Comparison of ENCODE assay signal across 30 cellular contexts in the genomic region with DNA sequence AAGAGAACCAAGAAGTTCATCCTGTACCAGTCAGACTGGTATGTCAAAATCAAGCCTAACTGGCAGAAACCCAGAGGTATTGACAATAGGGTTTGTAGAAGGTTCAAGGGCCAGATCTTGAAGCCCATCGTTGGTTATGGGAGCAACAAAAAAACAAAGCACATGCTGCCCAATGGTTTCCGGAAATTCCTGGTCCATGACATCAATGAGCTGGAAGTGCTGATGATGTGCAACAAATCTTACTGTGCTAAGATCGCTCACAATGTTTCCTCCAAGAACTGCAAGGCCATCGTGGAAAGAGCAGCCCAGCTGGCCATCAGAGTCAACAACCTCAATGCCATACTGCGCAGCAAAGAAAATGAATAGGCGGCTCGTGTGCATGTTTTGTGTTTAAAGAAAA.
A peak's percentile ranks its signal among the peaks of the same experiment; 100 is the strongest.
DNase-seq lines count a peak whose midpoint lies in the region; ATAC-seq and TF ChIP-seq lines count a peak whose summit lies in the region.
"Had no signal": no experiment of that assay in that cellular context is flagged by ENCODE, and none has a peak within 500 bp of the region (broad histone marks: within the 10 kb centered on the region; RNA-seq: fewer than 3 reads in every experiment).

No MANE protein-coding gene starts in this region.

- peak overlapping the region in 1 of 2 experiments; percentile 21; a peak in 1 of 4 replicates for H4K8ac ChIP-seq in IMR-90 (ENCODE audit: low read depth in 2 of 2, low read length in 2 of 2)

- H2AK9ac ChIP-seq in IMR-90 (replicated peaks; ENCODE audit: low read depth, low read length, poor library complexity) = no peak overlapping the region

- no peak overlapping the region for H4K5ac ChIP-seq in IMR-90 (ENCODE audit: low read depth, low read length)

- no peak overlapping the region for H3K56ac ChIP-seq in IMR-90 (ENCODE audit: extremely low read depth, insufficient read depth, low read length)

- peak overlapping the region; percentile 47; the same call in 1 of the 2 replicates for H3K4ac ChIP-seq in IMR-90 (ENCODE audit: low read depth, low read length)

- no peak for TF ChIP-seq RAD21 in IMR-90 (IDR thresholded peaks at IDR 0.05; ENCODE audit: low read length)

- POLR2A ChIA-PET in IMR-90 (lab: Charles Lee; ENCODE audit: unreplicated experiment) = no interaction called here

- no peaks in the 10 kb centered on the region for H4K20me1 ChIP-seq in IMR-90 (ENCODE audit: insufficient read depth, low read length)

- H2BK20ac ChIP-seq in IMR-90 (ENCODE audit: low read depth, low read length) = peak overlapping the region; percentile 49

- H3K4me1 ChIP-seq in IMR-90 (ENCODE audit: control insufficient read depth, insufficient read depth, low read length) (peaks cover 3% of the 10 kb centered on the region; the same call in 1 of the 2 replicates), foreskin keratinocyte (peaks cover 22% of the 10 kb centered on the region)
- H3K4me1 ChIP-seq: BE2C, heart left ventricle, spleen had no signal

- TF ChIP-seq CTCF in IMR-90 (conservative IDR thresholded peaks at IDR 0.05; ENCODE audit: low read depth, low read length) (no peak), foreskin keratinocyte (conservative IDR thresholded peaks at IDR 0.05) (no peak)

- in situ Hi-C loops in IMR-90 (cut with MboI; ENCODE audit: low sequenced_read_pairs) = no loop called here

- H3K27ac Mint-ChIP-seq in activated CD8-positive, alpha-beta memory T cell treated with anti-CD3 and anti-CD28 coated beads, Interleukin-2, amount 10 ng/mL, durations not matched to agents 7 days and 5 days = no peak overlapping the region
- H3K27ac Mint-ChIP-seq: activated naive CD4-positive, alpha-beta T cell treated with anti-CD3 and anti-CD28 coated beads, Interleukin-2, amount 10 ng/mL, durations not matched to agents 7 days and 5 days; activated T-cell treated with anti-CD3 and anti-CD28 coated beads, Interleukin-2, amount 50 U/mL, for 72 hours; naive B cell; T-cell had no signal

- no peaks in the 10 kb centered on the region for H3K9me1 ChIP-seq in IMR-90 (ENCODE audit: insufficient read depth, low read length)

- peaks cover 5% of the 10 kb centered on the region for H3K27me3 ChIP-seq in IMR-90 (ENCODE audit: control insufficient read depth, insufficient read depth, low read length)
- H3K27me3 ChIP-seq in foreskin keratinocyte = no peaks in the 10 kb centered on the region
- H3K27me3 ChIP-seq: BE2C, spleen had no signal

- H3K27me3 Mint-ChIP-seq in activated CD8-positive, alpha-beta memory T cell treated with anti-CD3 and anti-CD28 coated beads, Interleukin-2, amount 10 ng/mL, durations not matched to agents 7 days and 5 days = peaks cover 4% of the 10 kb centered on the region
- H3K27me3 Mint-ChIP-seq: activated naive CD4-positive, alpha-beta T cell treated with anti-CD3 and anti-CD28 coated beads, Interleukin-2, amount 10 ng/mL, durations not matched to agents 7 days and 5 days had no signal

- H3K4me3 Mint-ChIP-seq in activated CD8-positive, alpha-beta memory T cell treated with anti-CD3 and anti-CD28 coated beads, Interleukin-2, amount 10 ng/mL, durations not matched to agents 7 days and 5 days = no peak overlapping the region
- H3K4me3 Mint-ChIP-seq: activated naive CD4-positive, alpha-beta T cell treated with anti-CD3 and anti-CD28 coated beads, Interleukin-2, amount 10 ng/mL, durations not matched to agents 7 days and 5 days; activated T-cell treated with anti-CD3 and anti-CD28 coated beads, Interleukin-2, amount 50 U/mL, for 72 hours; naive B cell; T-cell had no signal

- H3K27ac ChIP-seq in IMR-90 (ENCODE audit: insufficient read depth, low read length) (no peak overlapping the region), foreskin keratinocyte (peak overlapping the region; percentile 98)
- H3K27ac ChIP-seq: 22Rv1, heart left ventricle, spleen, thoracic aorta had no signal

- no peak overlapping the region for H3K9ac ChIP-seq in IMR-90 (ENCODE audit: low read depth, low read length)

- 0 out of 2 replicates have a peak overlapping the region, but pooled peaks have one; percentile 48 for H3K14ac ChIP-seq in IMR-90 (replicated peaks; ENCODE audit: low read depth, low read length)

- DNase-seq in A172 (ENCODE audit: low spot score) (peak; percentile 62), IMR-90 (peak; percentile 49), astrocyte of the hippocampus (ENCODE audit: low read depth, low spot score) (peak; percentile 34), foreskin keratinocyte (no peak)
- DNase-seq in activated CD8-positive, alpha-beta memory T cell treated with anti-CD3 and anti-CD28 coated beads, Interleukin-2, amount 50 U/mL, for 48 hours = no peak
- no peak for DNase-seq in activated effector memory CD4-positive, alpha-beta T cell treated with anti-CD3 and anti-CD28 coated beads, Interleukin-2, amount 50 U/mL, for 16 hours
- no peak for DNase-seq in activated CD8-positive, alpha-beta memory T cell treated with anti-CD3 and anti-CD28 coated beads, Interleukin-2, amount 10 ng/mL, durations not matched to agents 7 days and 5 days
- DNase-seq: activated naive CD4-positive, alpha-beta T cell treated with anti-CD3 and anti-CD28 coated beads, Interleukin-2, amount 10 ng/mL, durations not matched to agents 7 days and 5 days; activated T-cell treated with anti-CD3 and anti-CD28 coated beads, Interleukin-2, amount 50 U/mL, for 72 hours; anterior cingulate cortex; BE2C; DMS79; effector CD4-positive, alpha-beta T cell; heart left ventricle; left colon; mesendoderm; MV-4-11; naive B cell; NCI-H1694 treated with DMSO at 0.1 percent for 48 hours; occipital lobe; retina; SHP77; spleen; stimulated activated CD4-positive, alpha-beta T cell treated with anti-CD3 and anti-CD28 coated beads, Interleukin-4, amount 100 ng/mL, for 1 hour; stimulated activated naive CD4-positive, alpha-beta T cell; T-cell had no signal

- CTCF ChIA-PET in IMR-90 (lab: Yijun Ruan, JAX) = no interaction called here
- CTCF ChIA-PET in activated CD8-positive, alpha-beta memory T cell treated with anti-CD3 and anti-CD28 coated beads, Interleukin-2, amount 10 ng/mL, durations not matched to agents 7 days and 5 days (lab: Charles Lee) = no interaction called here

- H3K36me3 Mint-ChIP-seq in activated CD8-positive, alpha-beta memory T cell treated with anti-CD3 and anti-CD28 coated beads, Interleukin-2, amount 10 ng/mL, durations not matched to agents 7 days and 5 days = no peaks in the 10 kb centered on the region
- H3K36me3 Mint-ChIP-seq: activated naive CD4-positive, alpha-beta T cell treated with anti-CD3 and anti-CD28 coated beads, Interleukin-2, amount 10 ng/mL, durations not matched to agents 7 days and 5 days; naive B cell; T-cell had no signal

- no peak for ATAC-seq in IMR-90 (ENCODE audit: low read depth)
- ATAC-seq in foreskin keratinocyte = no peak
- no peak for ATAC-seq in GM21723 (IDR thresholded peaks at IDR 0.05; ENCODE audit: unreplicated experiment)
- ATAC-seq in activated CD8-positive, alpha-beta memory T cell treated with anti-CD3 and anti-CD28 coated beads, Interleukin-2, amount 10 ng/mL, durations not matched to agents 7 days and 5 days = no peak
- ATAC-seq: activated T-cell treated with anti-CD3 and anti-CD28 coated beads, Interleukin-2, amount 50 U/mL, for 72 hours; esophagus mucosa; heart left ventricle; left colon; T-cell had no signal

- dilution Hi-C loops in IMR-90 (cut with HindIII; ENCODE audit: low sequenced_read_pairs, unreplicated experiment) = no loop called here

- H3K4me1 Mint-ChIP-seq in activated CD8-positive, alpha-beta memory T cell treated with anti-CD3 and anti-CD28 coated beads, Interleukin-2, amount 10 ng/mL, durations not matched to agents 7 days and 5 days = no peaks in the 10 kb centered on the region
- H3K4me1 Mint-ChIP-seq: activated naive CD4-positive, alpha-beta T cell treated with anti-CD3 and anti-CD28 coated beads, Interleukin-2, amount 10 ng/mL, durations not matched to agents 7 days and 5 days; naive B cell; T-cell had no signal

- no peak overlapping the region for H3K18ac ChIP-seq in IMR-90 (ENCODE audit: low read depth, low read length)

- H3K9me3 Mint-ChIP-seq in activated CD8-positive, alpha-beta memory T cell treated with anti-CD3 and anti-CD28 coated beads, Interleukin-2, amount 10 ng/mL, durations not matched to agents 7 days and 5 days (ENCODE audit: low read depth) = no peaks in the 10 kb centered on the region
- H3K9me3 Mint-ChIP-seq: activated naive CD4-positive, alpha-beta T cell treated with anti-CD3 and anti-CD28 coated beads, Interleukin-2, amount 10 ng/mL, durations not matched to agents 7 days and 5 days; activated T-cell treated with anti-CD3 and anti-CD28 coated beads, Interleukin-2, amount 50 U/mL, for 72 hours; T-cell had no signal

- H3K4me2 ChIP-seq in IMR-90 (ENCODE audit: low read depth, low read length) = no peak overlapping the region

- no peak overlapping the region for H2BK5ac ChIP-seq in IMR-90 (ENCODE audit: low read depth, low read length, poor library complexity, severe bottlenecking)

- no peaks in the 10 kb centered on the region for H3K9me3 ChIP-seq in IMR-90 (ENCODE audit: control insufficient read depth, insufficient read depth, low read length)
- H3K9me3 ChIP-seq: BE2C, thoracic aorta had no signal

- WGBS in IMR-90 (ENCODE audit: extremely low coverage in 2 of 2, insufficient read length in 1 of 2), 2 experiments = no CpG with 5 or more reads among the region's 7 CpGs

- no peak for TF ChIP-seq POLR2A in IMR-90 (IDR thresholded peaks at IDR 0.05; ENCODE audit: low read depth, low read length)

- no peaks in the 10 kb centered on the region for H3K79me1 ChIP-seq in IMR-90 (ENCODE audit: low read depth in 1 of 2, low read length in 2 of 2)

- peak overlapping the region; percentile 35; the same call in 1 of the 2 replicates for H2AK5ac ChIP-seq in IMR-90 (ENCODE audit: low read depth, low read length)

- no peak overlapping the region for H3K23ac ChIP-seq in IMR-90 (ENCODE audit: low read depth, low read length)

- no TSS peak for BruUV-seq in IMR-90 (replicated peaks; lab: Mats Ljungman, UMichigan)

- no peaks in the 10 kb centered on the region for H3K36me3 ChIP-seq in IMR-90 (ENCODE audit: control insufficient read depth, insufficient read depth, low read length)
- H3K36me3 ChIP-seq: BE2C, heart left ventricle, spleen, thoracic aorta had no signal

- H4K91ac ChIP-seq in IMR-90 (ENCODE audit: insufficient read depth, low read depth, low read length) = 0 out of 2 replicates have a peak overlapping the region, but pooled peaks have one; percentile 26

- H2BK15ac ChIP-seq in IMR-90 (ENCODE audit: low read depth, low read length) = peak overlapping the region; percentile 86; the same call in 1 of the 3 replicates

- intact Hi-C loops in IMR-90 (cut with micrococcal nuclease) = no loop called here

- no peak overlapping the region for H2AFZ ChIP-seq in IMR-90 (replicated peaks; ENCODE audit: low read length, poor library complexity)

- no peak overlapping the region for H3K4me3 ChIP-seq in IMR-90 (ENCODE audit: insufficient read depth, low read depth, low read length)
- H3K4me3 ChIP-seq: heart left ventricle, spleen, thoracic aorta had no signal

- H2BK120ac ChIP-seq in IMR-90 (ENCODE audit: low read depth, low read length) = peak overlapping the region; percentile 75

TF ChIP-seq in IMR-90, 13 proteins besides CTCF, POLR2A, EP300 and RAD21 (continues in another document):
- TF ChIP-seq CEBPB (IDR thresholded peaks at IDR 0.05; ENCODE audit: low read depth, low read length) (no peak), MXI1 (IDR thresholded peaks at IDR 0.05; ENCODE audit: borderline replicate concordance, low read depth, low read length) (no peak), NFE2L2 (IDR thresholded peaks at IDR 0.05; ENCODE audit: low read depth, low read length) (no peak)

Comparison
In these comparisons a context has a peak if more than half of its experiments do, and no peak if none do; other contexts are left out.
1. DNase-seq: peak in A172 (single experiment), IMR-90 (single experiment) and astrocyte of the hippocampus (single experiment); none in foreskin keratinocyte (0 of 2), activated CD8-positive, alpha-beta memory T cell treated with anti-CD3 and anti-CD28 coated beads, Interleukin-2, amount 50 U/mL, for 48 hours (single experiment), activated effector memory CD4-positive, alpha-beta T cell treated with anti-CD3 and anti-CD28 coated beads, Interleukin-2, amount 50 U/mL, for 16 hours (single experiment) and activated CD8-positive, alpha-beta memory T cell treated with anti-CD3 and anti-CD28 coated beads, Interleukin-2, amount 10 ng/mL, durations not matched to agents 7 days and 5 days (single experiment).